In the genomic region with DNA sequence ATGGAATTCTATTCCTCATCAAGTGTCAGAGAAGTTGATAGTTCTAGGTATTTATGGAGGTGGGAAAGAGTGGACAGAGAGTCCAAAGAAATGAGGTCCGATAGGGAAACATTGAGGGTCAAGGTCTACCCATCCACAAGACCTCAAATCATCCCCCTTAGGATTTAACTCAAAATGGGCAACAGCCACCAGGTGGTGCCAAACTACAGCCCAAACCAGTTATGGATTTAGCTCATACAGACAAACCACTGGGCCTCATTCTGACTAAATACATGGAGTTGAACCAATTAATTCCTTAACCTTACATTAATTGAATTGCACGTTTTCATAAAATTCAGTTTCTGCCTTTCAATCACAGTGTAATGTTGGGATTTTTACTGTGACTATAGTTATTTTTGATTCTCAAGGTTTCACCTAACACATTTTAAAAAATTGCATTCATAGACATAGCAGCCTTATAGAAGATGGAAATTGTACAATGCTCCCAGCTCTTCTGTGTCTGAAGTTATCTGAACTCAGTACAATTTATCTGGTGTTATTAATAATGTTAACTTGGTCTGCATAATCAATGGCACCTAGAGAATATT, we compare ENCODE assay signal across 8 cellular contexts.
A peak's percentile ranks its signal among the peaks of the same experiment; 100 is the strongest.
DNase-seq lines count a peak whose midpoint lies in the region; ATAC-seq, FAIRE-seq and TF ChIP-seq lines count a peak whose summit lies in the region.

No MANE protein-coding gene starts in this region.

- peak; percentile 72 for FAIRE-seq in GM12878 (lab: Jason Lieb, UNC)

- H3F3A ChIP-seq in GM23338 (replicated peaks; ENCODE audit: low read depth): no peaks in the 10 kb centered on the region
- no peaks in the 10 kb centered on the region for H3F3A ChIP-seq in SK-N-SH (replicated peaks; ENCODE audit: insufficient read depth)

- no peak overlapping the region for H3K4me3 Mint-ChIP-seq in GM23338

- RAD21 ChIA-PET in GM12878 (lab: Charles Lee; ENCODE audit: unreplicated experiment): interaction anchor here (0.6 to 1.7 kb wide), 7 partner anchors 23 to 961 kb away, joined by 3 to 14 read pairs (median 3); no protein-coding TSS in a partner anchor

- no peaks in the 10 kb centered on the region for H3K27me3 Mint-ChIP-seq in GM23338 (ENCODE audit: insufficient read depth, low read depth, poor library complexity)

- H2AFZ ChIP-seq in GM23338 (no peak overlapping the region), SK-N-SH (ENCODE audit: low read depth) (no peak overlapping the region), GM12878 (ENCODE audit: control insufficient read depth, low read depth, low read length) (no peak overlapping the region)

- intact Hi-C loops in GM12878 (cut with micrococcal nuclease; ENCODE audit: unreplicated experiment) (loop anchor here (1.0 to 5.0 kb wide), 4 partner anchors 21 to 961 kb away; no protein-coding TSS in a partner anchor), left lung (cut with DNase I) (no loop called here)

- TF ChIP-seq POLR2A in GM12878 (IDR thresholded peaks at IDR 0.05; ENCODE audit: low read depth, low read length): no peak

- no TSS peak for BruUV-seq in GM12878 (replicated peaks; lab: Mats Ljungman, UMichigan)

- peak; percentile 89 for ATAC-seq in GM23338
- ATAC-seq in GM12878: peak; percentile 89
- peak; percentile 81 for ATAC-seq in left lung

- WGBS in SK-N-SH (ENCODE audit: low lambda C conversion rate): 4% methylated on average over 2 of the region's 2 CpGs
- WGBS in GM12878 (ENCODE audit: insufficient coverage, insufficient replicate concordance, low lambda C conversion rate, missing lambda C conversion rate): 0% methylated on average over 2 of the region's 2 CpGs

- H3K79me2 ChIP-seq in GM23338 (replicated peaks; ENCODE audit: insufficient read depth): no peaks in the 10 kb centered on the region
- H3K79me2 ChIP-seq in SK-N-SH (ENCODE audit: insufficient read depth): no peaks in the 10 kb centered on the region
- no peaks in the 10 kb centered on the region for H3K79me2 ChIP-seq in GM12878 (ENCODE audit: control insufficient read depth, insufficient read depth, low read length)

- H3K36me3 Mint-ChIP-seq in GM23338 (ENCODE audit: low read depth): no peaks in the 10 kb centered on the region

- CTCF ChIA-PET in SK-N-SH (lab: Yijun Ruan, JAX): interaction anchor here (0.6 to 5.2 kb wide), 16 partner anchors 10 to 964 kb away, joined by 3 to 34 read pairs (median 4); no protein-coding TSS in a partner anchor
- CTCF ChIA-PET in GM12878 (lab: Yijun Ruan, JAX): interaction anchor here (0.5 to 3.8 kb wide), 17 partner anchors 9 to 961 kb away, joined by 3 to 29 read pairs (median 5); no protein-coding TSS in a partner anchor

- no peak overlapping the region for H3K27ac Mint-ChIP-seq in GM23338

- POLR2A ChIA-PET in SK-N-SH (lab: Yijun Ruan, JAX): no interaction called here
- POLR2A ChIA-PET in GM12878 (lab: Charles Lee): no interaction called here

- no peaks in the 10 kb centered on the region for H3K9me2 ChIP-seq in GM23338 (ENCODE audit: insufficient read depth)
- H3K9me2 ChIP-seq in SK-N-SH: no peaks in the 10 kb centered on the region

- in situ Hi-C loops in GM12878 (cut with MboI): no loop called here

- H3K27me3 ChIP-seq in GM23338 (ENCODE audit: insufficient read depth): no peaks in the 10 kb centered on the region
- no peaks in the 10 kb centered on the region for H3K27me3 ChIP-seq in SK-N-SH (ENCODE audit: insufficient read depth)
- H3K27me3 ChIP-seq in GM12878 (replicated peaks in 1 of 2; ENCODE audit: control insufficient read depth in 2 of 2, insufficient read depth in 2 of 2, low read length in 1 of 2): no peaks in the 10 kb centered on the region
- no peaks in the 10 kb centered on the region for H3K27me3 ChIP-seq in left lung

- H3K9ac ChIP-seq in SK-N-SH (no peak overlapping the region), GM12878 (ENCODE audit: control insufficient read depth, insufficient read depth, low read length) (no peak overlapping the region)

- SMC1A ChIA-PET in GM12878 (lab: Charles Lee; ENCODE audit: uncharacterized antibody, unreplicated experiment): interaction anchor here (0.7 to 2.1 kb wide), 8 partner anchors 10 to 961 kb away, joined by 3 to 11 read pairs (median 4); no protein-coding TSS in a partner anchor

- H3K4me1 Mint-ChIP-seq in GM23338: peaks cover 20% of the 10 kb centered on the region

- TF ChIP-seq CTCF in GM23338 (conservative IDR thresholded peaks at IDR 0.05; ENCODE audit: low read depth in 2 of 2): peak; percentile 82 to 91
- peak; percentile 72 for TF ChIP-seq CTCF in LNCAP (IDR thresholded peaks at IDR 0.05)
- TF ChIP-seq CTCF in SK-N-SH (IDR thresholded peaks at IDR 0.05): peak; percentile 74
- peak; percentile 66 to 79 (median 67); a peak in 5 of 6 replicates for TF ChIP-seq CTCF in GM12878 (IDR thresholded peaks at IDR 0.05 in 2 of 3, conservative IDR thresholded peaks at IDR 0.05 in 1 of 3; ENCODE audit: control insufficient read depth in 2 of 3, extremely low read depth in 1 of 3, insufficient read depth in 1 of 3, low read depth in 3 of 3, low read length in 3 of 3)
- peak; percentile 42 to 44 for TF ChIP-seq CTCF in left lung (IDR thresholded peaks at IDR 0.05)

- H3K27ac ChIP-seq in GM23338 (ENCODE audit: low read depth) (no peak overlapping the region), SK-N-SH (ENCODE audit: low read depth in 2 of 2, low read length in 1 of 2) (no peak overlapping the region), GM12878 (ENCODE audit: control insufficient read depth, insufficient read depth) (no peak overlapping the region), left lung (no peak overlapping the region)

- DNase-seq in NCI-H1436 (lab: John Stamatoyannopoulos, UW): peak; percentile 54
- DNase-seq in NCI-H1436 treated with DMSO at 0.1 percent for 48 hours (lab: John Stamatoyannopoulos, UW): no peak
- peak; percentile 80 for DNase-seq in GM23338 (ENCODE audit: low spot score)
- DNase-seq in SK-N-SH: peak; percentile 36
- no peak for DNase-seq in GM12878 (ENCODE audit: low read depth, low spot score)
- no peak for DNase-seq in left lung
- peak; percentile 3 to 15 for DNase-seq in stimulated activated CD8-positive, alpha-beta memory T cell treated with anti-CD3 and anti-CD28 coated beads, Interleukin-7, amount 100 ng/mL, for 4 hours (ENCODE audit: low read depth in 2 of 2)

- no peaks in the 10 kb centered on the region for H3K36me3 ChIP-seq in GM23338 (ENCODE audit: insufficient read depth)
- no peaks in the 10 kb centered on the region for H3K36me3 ChIP-seq in SK-N-SH (replicated peaks in 1 of 2; ENCODE audit: control insufficient read depth in 1 of 2, insufficient read depth in 2 of 2, low read length in 1 of 2)
- no peaks in the 10 kb centered on the region for H3K36me3 ChIP-seq in GM12878 (ENCODE audit: control insufficient read depth in 2 of 2, insufficient read depth in 2 of 2, low read length in 1 of 2)
- H3K36me3 ChIP-seq in left lung: no peaks in the 10 kb centered on the region

- TF ChIP-seq EP300 in SK-N-SH (IDR thresholded peaks at IDR 0.05; ENCODE audit: borderline replicate concordance in 1 of 2, low read depth in 1 of 2, low read length in 1 of 2) (no peak), GM12878 (IDR thresholded peaks at IDR 0.05; ENCODE audit: borderline replicate concordance in 1 of 2, control insufficient read depth in 1 of 2, low read depth in 2 of 2, low read length in 2 of 2) (no peak)

- no peaks in the 10 kb centered on the region for H4K20me1 ChIP-seq in GM23338 (replicated peaks; ENCODE audit: insufficient read depth)
- H4K20me1 ChIP-seq in SK-N-SH (ENCODE audit: insufficient read depth): no peaks in the 10 kb centered on the region
- H4K20me1 ChIP-seq in GM12878 (ENCODE audit: control insufficient read depth, insufficient read depth): no peaks in the 10 kb centered on the region

- H3K4me3 ChIP-seq in GM23338 (no peak overlapping the region), SK-N-SH (ENCODE audit: low read depth in 2 of 2, low read length in 1 of 2) (no peak overlapping the region; a peak in 1 of 4 replicates), GM12878 (no peak overlapping the region), left lung (no peak overlapping the region)

- H3K9me3 Mint-ChIP-seq in GM23338: no peaks in the 10 kb centered on the region

- no peaks in the 10 kb centered on the region for H3K9me3 ChIP-seq in SK-N-SH
- H3K9me3 ChIP-seq in GM12878 (replicated peaks; ENCODE audit: control insufficient read depth, insufficient read depth, low read length): no peaks in the 10 kb centered on the region
- no peaks in the 10 kb centered on the region for H3K9me3 ChIP-seq in left lung

- H3K4me1 ChIP-seq in GM23338 (ENCODE audit: insufficient read depth) (peaks cover 6% of the 10 kb centered on the region), SK-N-SH (ENCODE audit: control insufficient read depth in 1 of 2, insufficient read depth in 2 of 2, low read depth in 1 of 2, low read length in 1 of 2) (no peaks in the 10 kb centered on the region), GM12878 (ENCODE audit: control insufficient read depth, insufficient read depth, low read length) (no peaks in the 10 kb centered on the region), left lung (no peaks in the 10 kb centered on the region)

- H3K4me2 ChIP-seq in GM23338 (no peak overlapping the region), SK-N-SH (no peak overlapping the region), GM12878 (ENCODE audit: control insufficient read depth, insufficient read depth) (no peak overlapping the region)

- TF ChIP-seq RAD21 in SK-N-SH (IDR thresholded peaks at IDR 0.05; ENCODE audit: low read length) (peak; percentile 86), GM12878 (IDR thresholded peaks at IDR 0.05; ENCODE audit: insufficient read depth, low read depth, low read length) (peak; percentile 81)

TF ChIP-seq in SK-N-SH, 30 proteins besides CTCF, POLR2A, EP300 and RAD21 (continues in another document):
- peak; percentile 77 for TF ChIP-seq SMC3 (IDR thresholded peaks at IDR 0.05; ENCODE audit: low read depth, low read length)

Comparison
In these comparisons a context has a peak if more than half of its experiments do, and no peak if none do; other contexts are left out.
1. DNase-seq: peak in NCI-H1436 (single experiment), GM23338 (single experiment), SK-N-SH (single experiment) and stimulated activated CD8-positive, alpha-beta memory T cell treated with anti-CD3 and anti-CD28 coated beads, Interleukin-7, amount 100 ng/mL, for 4 hours (2 of 2); none in NCI-H1436 treated with DMSO at 0.1 percent for 48 hours (single experiment), GM12878 (single experiment) and left lung (0 of 2).
2. Peak in every context shown above with its lines, with median percentiles within 50 percentile points of each other: ATAC-seq and CTCF ChIP-seq.